ENCODE assay signal across 2 cellular contexts in genomic region chr17:77133087-77133633, GRCh38.
TF ChIP-seq lines count a peak whose summit lies in the region.

No MANE protein-coding gene starts in this region.

TF ChIP-seq in HEK293, 187 proteins besides CTCF, POLR2A, EP300 and RAD21:
- TF ChIP-seq ZNF157 (tag by site-specific recombination; IDR thresholded peaks at IDR 0.05) = no peak
- TF ChIP-seq SCRT1 (tag by site-specific recombination; IDR thresholded peaks at IDR 0.05; ENCODE audit: borderline replicate concordance) = peak; percentile 62; the same call in 1 of the 2 replicates
- TF ChIP-seq ZSCAN23 (tag by site-specific recombination; IDR thresholded peaks at IDR 0.05) = no peak
- TF ChIP-seq ZEB2 (tag by site-specific recombination; IDR thresholded peaks at IDR 0.05) = no peak
- TF ChIP-seq ZNF777 (tag by site-specific recombination; IDR thresholded peaks at IDR 0.05; ENCODE audit: borderline replicate concordance) = no peak
- no peak for TF ChIP-seq INSM2 (tag by site-specific recombination; IDR thresholded peaks at IDR 0.05)
- TF ChIP-seq SCRT2 (tag by site-specific recombination; IDR thresholded peaks at IDR 0.05) = peak; percentile 58; the same call in 1 of the 2 replicates

TF ChIP-seq in WTC11, 78 proteins besides CTCF, POLR2A, EP300 and RAD21:
- TF ChIP-seq ZNF281 (CRISPR knock-in tag; IDR thresholded peaks at IDR 0.05) (no peak), CREB1 (CRISPR knock-in tag; IDR thresholded peaks at IDR 0.05) (no peak), TEAD1 (CRISPR knock-in tag; IDR thresholded peaks at IDR 0.05) (no peak)
- TF ChIP-seq, protein P1, sequence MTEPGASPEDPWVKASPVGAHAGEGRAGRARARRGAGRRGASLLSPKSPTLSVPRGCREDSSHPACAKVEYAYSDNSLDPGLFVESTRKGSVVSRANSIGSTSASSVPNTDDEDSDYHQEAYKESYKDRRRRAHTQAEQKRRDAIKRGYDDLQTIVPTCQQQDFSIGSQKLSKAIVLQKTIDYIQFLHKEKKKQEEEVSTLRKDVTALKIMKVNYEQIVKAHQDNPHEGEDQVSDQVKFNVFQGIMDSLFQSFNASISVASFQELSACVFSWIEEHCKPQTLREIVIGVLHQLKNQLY (CRISPR knock-in tag; IDR thresholded peaks at IDR 0.05) = no peak
TF ChIP-seq in WTC11: peak in this region for 0.
